ENCODE assay signal across 15 cellular contexts in genomic region chr17:68379692-68380677, GRCh38.
DNase-seq lines count a peak whose midpoint lies in the region; ATAC-seq and TF ChIP-seq lines count a peak whose summit lies in the region.
"Had no signal": no experiment of that assay in that cellular context is flagged by ENCODE, and none has a peak within 500 bp of the region (broad histone marks: within the 10 kb centered on the region; RNA-seq: fewer than 3 reads in every experiment).

No MANE protein-coding gene starts in this region.

- H3K27ac Mint-ChIP-seq in CD14-positive monocyte (peak overlapping the region; percentile 7 to 97 (median 85)), immature natural killer cell (peak overlapping the region in 4 of 6 donors; percentile 8 to 47 (median 30))
- H3K27ac Mint-ChIP-seq: memory B cell had no signal

- ATAC-seq in PC-3 (no peak), GM19455 (IDR thresholded peaks at IDR 0.05; ENCODE audit: unreplicated experiment) (no peak), left colon (no peak)

- H3K4me3 ChIP-seq in PC-3 (ENCODE audit: low read length) (no peak overlapping the region), skeletal muscle tissue (ENCODE audit: low read length in 3 of 3) (no peak overlapping the region)

- no peaks in the 10 kb centered on the region for H3K9me2 ChIP-seq in PC-3 (replicated peaks; ENCODE audit: low read length)

- H4K20me1 ChIP-seq in PC-3 (ENCODE audit: low read length), result no peaks in the 10 kb centered on the region

- DNase-seq in CD14-positive monocyte (ENCODE audit: low spot score) (no peak), PC-3 (no peak), immature natural killer cell (no peak), left colon (no peak)
- DNase-seq in NK-92 treated with Interleukin-12 subunit alpha and Interleukin-12 subunit beta, amount 100 ng/mL, for 24 hours (lab: John Stamatoyannopoulos, UW), result no peak
- no peak for DNase-seq in stimulated activated CD4-positive, alpha-beta T cell treated with anti-CD3 and anti-CD28 coated beads, Interleukin-4, amount 100 ng/mL, for 4 hours
- DNase-seq: activated naive CD4-positive, alpha-beta T cell; cerebellar nuclear complex; NCI-H1436; NCI-H748 treated with DMSO at 0.1 percent for 48 hours; occipital lobe had no signal

- H3K4me1 Mint-ChIP-seq in CD14-positive monocyte, result peaks cover 62% of the 10 kb centered on the region
- peaks cover 19 to 29% of the 10 kb centered on the region in 2 donors for H3K4me1 Mint-ChIP-seq in immature natural killer cell

- H3K36me3 Mint-ChIP-seq in CD14-positive monocyte (peaks cover 23 to 31% of the 10 kb centered on the region in 2 donors), immature natural killer cell (peaks cover 16 to 20% (median 16%) of the 10 kb centered on the region in 3 donors)

- H3K4me3 Mint-ChIP-seq in CD14-positive monocyte (peak overlapping the region in 1 of 2 donors; percentile 31), immature natural killer cell (no peak overlapping the region)
- H3K4me3 Mint-ChIP-seq: memory B cell had no signal

- POLR2A ChIA-PET in PC-3 (lab: Charles Lee; ENCODE audit: unreplicated experiment), result no interaction called here

- H3K27ac ChIP-seq in PC-3 (ENCODE audit: low read length), result peak overlapping the region; percentile 93
- H3K27ac ChIP-seq in skeletal muscle tissue (ENCODE audit: low read depth, low read length), result peak overlapping the region; percentile 90
- H3K27ac ChIP-seq: epithelial cell of prostate had no signal

- H3K4me1 ChIP-seq in PC-3 (ENCODE audit: insufficient read depth, low read length), result peaks cover 55% of the 10 kb centered on the region
- peaks cover 36 to 44% (median 36%) of the 10 kb centered on the region in 3 donors for H3K4me1 ChIP-seq in skeletal muscle tissue (ENCODE audit: control insufficient read depth in 3 of 3, insufficient read depth in 3 of 3, low read length in 3 of 3)

- H3K9ac ChIP-seq in PC-3 (ENCODE audit: low read length) (peak overlapping the region; percentile 83), skeletal muscle tissue (ENCODE audit: low read depth in 1 of 3, low read length in 3 of 3) (no peak overlapping the region)

- peak overlapping the region; percentile 64 for H3K4me2 ChIP-seq in PC-3 (ENCODE audit: low read length)

- intact Hi-C loops in CD14-positive monocyte (cut with micrococcal nuclease) (loop anchor here in 1 of 2 donors (2.0 kb wide), 1 partner anchor 67 kb away; no protein-coding TSS in a partner anchor), PC-3 (cut with micrococcal nuclease) (no loop called here), left colon (cut with DNase I, micrococcal nuclease) (no loop called here)

- no peak overlapping the region for H2AFZ ChIP-seq in PC-3 (ENCODE audit: low read length)

- H3K9me3 Mint-ChIP-seq in CD14-positive monocyte, result peaks cover 0 to 5% (median 0%) of the 10 kb centered on the region in 7 donors
- no peaks in the 10 kb centered on the region for H3K9me3 Mint-ChIP-seq in immature natural killer cell
- H3K9me3 Mint-ChIP-seq: memory B cell had no signal

- H3K9me3 ChIP-seq in PC-3 (ENCODE audit: low read length) (no peaks in the 10 kb centered on the region), skeletal muscle tissue (ENCODE audit: control insufficient read depth in 3 of 3, low read length in 3 of 3) (no peaks in the 10 kb centered on the region)

- H3K27me3 Mint-ChIP-seq in CD14-positive monocyte (ENCODE audit: low read depth in 3 of 3), result peaks cover 0 to 5% (median 0%) of the 10 kb centered on the region in 3 donors
- H3K27me3 Mint-ChIP-seq in immature natural killer cell (ENCODE audit: low read depth in 3 of 3), result no peaks in the 10 kb centered on the region

- H3K27me3 ChIP-seq in PC-3 (ENCODE audit: low read length) (no peaks in the 10 kb centered on the region), skeletal muscle tissue (ENCODE audit: control insufficient read depth in 3 of 3, insufficient read depth in 3 of 3, low read length in 3 of 3) (no peaks in the 10 kb centered on the region)

- TF ChIP-seq CTCF in CD14-positive monocyte (IDR thresholded peaks at IDR 0.05) (no peak), PC-3 (conservative IDR thresholded peaks at IDR 0.05; ENCODE audit: low read depth, low read length) (no peak)

- H3K79me2 ChIP-seq in PC-3 (ENCODE audit: low read length), result no peaks in the 10 kb centered on the region

- CTCF ChIA-PET in PC-3 (lab: Charles Lee), result interaction anchor here (1.0 kb wide), 1 partner anchor 19 kb away, joined by 3 read pairs; no protein-coding TSS in a partner anchor

- no peaks in the 10 kb centered on the region for H3F3A ChIP-seq in PC-3 (ENCODE audit: low read length, unreplicated experiment)

- H3K36me3 ChIP-seq in PC-3 (ENCODE audit: low read depth, low read length), result no peaks in the 10 kb centered on the region
- no peaks in the 10 kb centered on the region for H3K36me3 ChIP-seq in skeletal muscle tissue (ENCODE audit: control insufficient read depth in 3 of 3, insufficient read depth in 3 of 3, low read length in 3 of 3)

- no TSS peak for BruUV-seq in PC-3 (replicated peaks; lab: Mats Ljungman, UMichigan)
